In genomic region chr1:41332161-41332560, GRCh38 we compare ENCODE assay signal across 2 cellular contexts. TPM values are rescaled to one million over a fixed set of nuclear protein-coding genes. Genes with fewer than 3 reads are reported as not detected.
"Had no signal": no experiment of that assay in that cellular context is flagged by ENCODE, and none has a peak within 500 bp of the region (broad histone marks: within the 10 kb centered on the region; RNA-seq: fewer than 3 reads in every experiment).

No MANE protein-coding gene starts in this region.

RNA-seq across cellular contexts. Expression of gene FOXO6, which starts 29.1 kb away (rescaled TPM):
- total RNA-seq: lung microvascular endothelial cell, osteoblast had no signal
